Comparison of ENCODE assay signal across 1 cellular context in the genomic region with DNA sequence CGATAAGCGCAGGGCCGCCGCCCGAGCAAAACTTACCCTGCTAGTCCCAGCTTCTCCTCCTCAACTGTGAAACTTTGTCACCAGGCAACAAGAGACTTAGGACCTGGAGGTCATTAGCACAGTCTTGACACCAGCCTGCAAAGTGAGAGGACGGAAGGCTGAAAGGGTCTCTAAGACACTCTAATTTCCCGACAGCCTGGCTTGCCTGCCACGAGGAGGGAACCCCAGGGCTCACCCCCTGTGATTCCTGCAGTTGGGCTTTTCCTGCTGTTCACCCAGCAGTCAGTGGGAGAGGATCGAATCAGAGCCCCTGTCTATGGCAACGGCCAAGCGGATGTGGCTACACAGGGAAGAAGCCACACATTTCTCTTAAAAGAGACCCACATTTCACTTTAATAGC.
TF ChIP-seq lines count a peak whose summit lies in the region.

No MANE protein-coding gene starts in this region.

TF ChIP-seq in H1, 55 proteins besides CTCF, POLR2A, EP300 and RAD21:
- TF ChIP-seq KDM5A (IDR thresholded peaks at IDR 0.05; ENCODE audit: low read length) (no peak), TBP (IDR thresholded peaks at IDR 0.05; ENCODE audit: low read depth, low read length) (no peak), NANOG (IDR thresholded peaks at IDR 0.05; ENCODE audit: insufficient read depth, low read depth, low read length, poor library complexity, severe bottlenecking) (no peak), CREB1 (IDR thresholded peaks at IDR 0.05) (no peak), RFX5 (IDR thresholded peaks at IDR 0.05; ENCODE audit: borderline replicate concordance, low read depth, low read length) (no peak), ZNF274 (IDR thresholded peaks at IDR 0.05; ENCODE audit: borderline replicate concordance, extremely low read depth, low read length) (no peak), SAP30 (IDR thresholded peaks at IDR 0.05; ENCODE audit: insufficient read depth, insufficient replicate concordance, low read length) (no peak), POU5F1 (IDR thresholded peaks at IDR 0.05; ENCODE audit: low read depth, low read length) (no peak), CHD1 (IDR thresholded peaks at IDR 0.05; ENCODE audit: low read depth, low read length) (no peak), RNF2 (IDR thresholded peaks at IDR 0.05; ENCODE audit: borderline replicate concordance, low read depth, low read length, missing control alignments, poor library complexity, severe bottlenecking) (no peak), HDAC6 (IDR thresholded peaks at IDR 0.05; ENCODE audit: low read depth, low read length) (no peak), SIX5 (IDR thresholded peaks at IDR 0.05; ENCODE audit: low read depth, low read length) (no peak), MAFK (IDR thresholded peaks at IDR 0.05; ENCODE audit: low read depth, low read length) (no peak)
- TF ChIP-seq, protein P1, sequence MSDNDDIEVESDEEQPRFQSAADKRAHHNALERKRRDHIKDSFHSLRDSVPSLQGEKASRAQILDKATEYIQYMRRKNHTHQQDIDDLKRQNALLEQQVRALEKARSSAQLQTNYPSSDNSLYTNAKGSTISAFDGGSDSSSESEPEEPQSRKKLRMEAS (IDR thresholded peaks at IDR 0.05): no peak
- TF ChIP-seq, protein P2, sequence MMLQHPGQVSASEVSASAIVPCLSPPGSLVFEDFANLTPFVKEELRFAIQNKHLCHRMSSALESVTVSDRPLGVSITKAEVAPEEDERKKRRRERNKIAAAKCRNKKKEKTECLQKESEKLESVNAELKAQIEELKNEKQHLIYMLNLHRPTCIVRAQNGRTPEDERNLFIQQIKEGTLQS (IDR thresholded peaks at IDR 0.05; ENCODE audit: insufficient read depth, low read depth, low read length): no peak
